In the genomic region with DNA sequence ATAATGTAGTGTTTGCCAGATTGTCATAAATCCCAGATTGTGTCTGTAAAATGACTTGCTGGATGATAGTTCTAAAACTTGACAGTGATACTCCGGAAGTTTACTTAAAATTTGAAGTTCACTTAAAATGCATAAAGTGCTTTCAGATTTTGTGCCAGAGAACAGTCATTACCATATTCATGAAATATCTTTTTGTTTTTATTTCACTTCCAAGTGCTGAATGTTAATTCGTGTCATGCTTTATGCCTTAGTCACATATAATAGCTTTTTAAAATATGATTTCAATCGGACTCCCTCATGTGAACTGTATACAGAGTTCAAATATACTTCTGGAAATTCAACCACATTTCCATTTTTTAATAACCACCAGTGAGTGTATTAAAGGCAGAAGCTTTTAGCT, we compare ENCODE assay signal across 18 cellular contexts. TPM values are rescaled to one million over a fixed set of nuclear protein-coding genes. Genes with fewer than 3 reads are reported as not detected.
A peak's percentile ranks its signal among the peaks of the same experiment; 100 is the strongest.
DNase-seq lines count a peak whose midpoint lies in the region; ATAC-seq and TF ChIP-seq lines count a peak whose summit lies in the region.
"Had no signal": no experiment of that assay in that cellular context is flagged by ENCODE, and none has a peak within 500 bp of the region (broad histone marks: within the 10 kb centered on the region; RNA-seq: fewer than 3 reads in every experiment).

No MANE protein-coding gene starts in this region.

- in situ Hi-C loops in gastrocnemius medialis (cut with MboI; ENCODE audit: low sequenced_read_pairs in 4 of 4): no loop called here

- H3K4me1 ChIP-seq in effector memory CD4-positive, alpha-beta T cell (ENCODE audit: control insufficient read depth, insufficient read depth, low read length, poor library complexity, severe bottlenecking): no peaks in the 10 kb centered on the region
- H3K4me1 ChIP-seq in gastrocnemius medialis: peaks cover 22 to 25% of the 10 kb centered on the region in 2 donors

- H3K4me3 ChIP-seq in effector memory CD4-positive, alpha-beta T cell (ENCODE audit: insufficient read depth, low read depth, low read length, poor library complexity, severe bottlenecking): no peak overlapping the region
- no peak overlapping the region for H3K4me3 ChIP-seq in gastrocnemius medialis
- H3K4me3 ChIP-seq: PC-9 had no signal

- H3K36me3 ChIP-seq in effector memory CD4-positive, alpha-beta T cell (ENCODE audit: control insufficient read depth, insufficient read depth, low read length): peaks cover 62% of the 10 kb centered on the region
- H3K36me3 ChIP-seq in gastrocnemius medialis: peaks cover 0 to 43% of the 10 kb centered on the region in 2 donors

- no peaks in the 10 kb centered on the region for H3K9me3 ChIP-seq in effector memory CD4-positive, alpha-beta T cell (ENCODE audit: control insufficient read depth, low read length)
- H3K9me3 ChIP-seq in gastrocnemius medialis: no peaks in the 10 kb centered on the region

- intact Hi-C loops in gastrocnemius medialis (cut with DNase I; ENCODE audit: low total_unique reads): no loop called here

- ATAC-seq in SK-N-SH treated with all-trans-retinoic acid at 6 μM for 48 hours: peak; percentile 15; the same call in 1 of the 3 replicates
- ATAC-seq in gastrocnemius medialis: no peak

- no peak for TF ChIP-seq CTCF in gastrocnemius medialis (IDR thresholded peaks at IDR 0.05 in 4 of 5, conservative IDR thresholded peaks at IDR 0.05 in 1 of 5)

- no peaks in the 10 kb centered on the region for H3K27me3 ChIP-seq in effector memory CD4-positive, alpha-beta T cell (replicated peaks; ENCODE audit: control insufficient read depth, insufficient read depth, low read length, poor library complexity, severe bottlenecking)
- H3K27me3 ChIP-seq in gastrocnemius medialis: no peaks in the 10 kb centered on the region

- no peak for TF ChIP-seq POLR2A in gastrocnemius medialis (IDR thresholded peaks at IDR 0.05)

- H3K27ac ChIP-seq in effector memory CD4-positive, alpha-beta T cell (ENCODE audit: insufficient read depth, low read length, poor library complexity, severe bottlenecking): no peak overlapping the region
- no peak overlapping the region for H3K27ac ChIP-seq in gastrocnemius medialis
- H3K27ac ChIP-seq: PC-9 had no signal

- peak; percentile 36 for DNase-seq in GM03348 (ENCODE audit: low spot score)
- DNase-seq in fibroblast of peridontal ligament (ENCODE audit: extremely low read depth): peak; percentile 65
- peak; percentile 23 for DNase-seq in stromal cell of bone marrow (ENCODE audit: low read depth)
- no peak for DNase-seq in effector memory CD4-positive, alpha-beta T cell
- DNase-seq in CD1c-positive myeloid dendritic cell (ENCODE audit: extremely low spot score): no peak
- DNase-seq in gastrocnemius medialis: no peak
- DNase-seq: ACHN; Calu3; CD4-positive, alpha-beta T cell; DMS53; H9; KBM-7; NCI-H1436; NCI-H2081; NCI-H510A; NCI-H774; PC-9 had no signal

TF ChIP-seq in SK-N-SH treated with all-trans-retinoic acid at 6 μM for 48 hours, 23 proteins besides CTCF, POLR2A, EP300 and RAD21:
- TF ChIP-seq TCF4 (CRISPR knock-in tag; IDR thresholded peaks at IDR 0.05; ENCODE audit: borderline replicate concordance) (no peak), RARB (CRISPR knock-in tag; IDR thresholded peaks at IDR 0.05) (no peak), ZNF8 (CRISPR knock-in tag; IDR thresholded peaks at IDR 0.05) (no peak), PPARA (CRISPR knock-in tag; IDR thresholded peaks at IDR 0.05; ENCODE audit: borderline replicate concordance) (no peak), ISL1 (CRISPR knock-in tag; IDR thresholded peaks at IDR 0.05) (peak; percentile 95)
- TF ChIP-seq, protein P1, sequence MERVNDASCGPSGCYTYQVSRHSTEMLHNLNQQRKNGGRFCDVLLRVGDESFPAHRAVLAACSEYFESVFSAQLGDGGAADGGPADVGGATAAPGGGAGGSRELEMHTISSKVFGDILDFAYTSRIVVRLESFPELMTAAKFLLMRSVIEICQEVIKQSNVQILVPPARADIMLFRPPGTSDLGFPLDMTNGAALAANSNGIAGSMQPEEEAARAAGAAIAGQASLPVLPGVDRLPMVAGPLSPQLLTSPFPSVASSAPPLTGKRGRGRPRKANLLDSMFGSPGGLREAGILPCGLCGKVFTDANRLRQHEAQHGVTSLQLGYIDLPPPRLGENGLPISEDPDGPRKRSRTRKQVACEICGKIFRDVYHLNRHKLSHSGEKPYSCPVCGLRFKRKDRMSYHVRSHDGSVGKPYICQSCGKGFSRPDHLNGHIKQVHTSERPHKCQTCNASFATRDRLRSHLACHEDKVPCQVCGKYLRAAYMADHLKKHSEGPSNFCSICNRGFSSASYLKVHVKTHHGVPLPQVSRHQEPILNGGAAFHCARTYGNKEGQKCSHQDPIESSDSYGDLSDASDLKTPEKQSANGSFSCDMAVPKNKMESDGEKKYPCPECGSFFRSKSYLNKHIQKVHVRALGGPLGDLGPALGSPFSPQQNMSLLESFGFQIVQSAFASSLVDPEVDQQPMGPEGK (CRISPR knock-in tag; IDR thresholded peaks at IDR 0.05; ENCODE audit: borderline replicate concordance): 0 out of 2 replicates have a peak, but pooled peaks have one; percentile 23
- TF ChIP-seq, protein P2, sequence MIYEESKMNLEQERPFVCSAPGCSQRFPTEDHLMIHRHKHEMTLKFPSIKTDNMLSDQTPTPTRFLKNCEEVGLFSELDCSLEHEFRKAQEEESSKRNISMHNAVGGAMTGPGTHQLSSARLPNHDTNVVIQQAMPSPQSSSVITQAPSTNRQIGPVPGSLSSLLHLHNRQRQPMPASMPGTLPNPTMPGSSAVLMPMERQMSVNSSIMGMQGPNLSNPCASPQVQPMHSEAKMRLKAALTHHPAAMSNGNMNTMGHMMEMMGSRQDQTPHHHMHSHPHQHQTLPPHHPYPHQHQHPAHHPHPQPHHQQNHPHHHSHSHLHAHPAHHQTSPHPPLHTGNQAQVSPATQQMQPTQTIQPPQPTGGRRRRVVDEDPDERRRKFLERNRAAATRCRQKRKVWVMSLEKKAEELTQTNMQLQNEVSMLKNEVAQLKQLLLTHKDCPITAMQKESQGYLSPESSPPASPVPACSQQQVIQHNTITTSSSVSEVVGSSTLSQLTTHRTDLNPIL (CRISPR knock-in tag; IDR thresholded peaks at IDR 0.05; ENCODE audit: low read depth): no peak

RNA-seq across cellular contexts. Expression of a gene that starts 30.4 kb away (rescaled TPM):
- 10 to 100 TPM; 21.3 to 35.4 (median 28.1) TPM for total RNA-seq in gastrocnemius medialis

Comparison
In these comparisons a context has a peak if more than half of its experiments do, and no peak if none do; other contexts are left out.
1. DNase-seq: peak in GM03348 (single experiment), fibroblast of peridontal ligament (single experiment) and stromal cell of bone marrow (single experiment); none in effector memory CD4-positive, alpha-beta T cell (0 of 3), CD1c-positive myeloid dendritic cell (single experiment) and gastrocnemius medialis (0 of 2).